6 cellular contexts compared by ENCODE assay signal in genomic region chrX:21956783-21957182, GRCh38.
"Had no signal": no experiment of that assay in that cellular context is flagged by ENCODE, and none has a peak within 500 bp of the region (broad histone marks: within the 10 kb centered on the region; RNA-seq: fewer than 3 reads in every experiment).

No MANE protein-coding gene starts in this region.

- H3K27ac ChIP-seq: GM23248 had no signal

- DNase-seq: GM23248, GOT3, H7, HFFc6, IMR-90 had no signal

- H3K9me3 Mint-ChIP-seq: HFFc6 had no signal

- H3K9me3 ChIP-seq: HAP-1 had no signal

- H3K4me3 Mint-ChIP-seq: HFFc6 had no signal

- H2AFZ ChIP-seq: GM23248 had no signal

- H3K4me3 ChIP-seq: GM23248, HAP-1 had no signal

- H3K27ac Mint-ChIP-seq: HFFc6 had no signal

- H3K9ac ChIP-seq: GM23248 had no signal
